ENCODE assay signal across 20 cellular contexts in genomic region chrX:38699603-38700110, GRCh38.
DNase-seq lines count a peak whose midpoint lies in the region; ATAC-seq, FAIRE-seq and TF ChIP-seq lines count a peak whose summit lies in the region.
"Had no signal": no experiment of that assay in that cellular context is flagged by ENCODE, and none has a peak within 500 bp of the region (broad histone marks: within the 10 kb centered on the region; RNA-seq: fewer than 3 reads in every experiment).

No MANE protein-coding gene starts in this region.

- H3K4me1 Mint-ChIP-seq in astrocyte (ENCODE audit: low read depth, unreplicated experiment) = peaks cover 2% of the 10 kb centered on the region
- peaks cover 13% of the 10 kb centered on the region for H3K4me1 Mint-ChIP-seq in activated CD8-positive, alpha-beta T cell treated with anti-CD3 and anti-CD28 coated beads, Interleukin-2, amount 10 ng/mL, durations not matched to agents 7 days and 5 days (ENCODE audit: low read depth)

- no peak overlapping the region for H3K27ac ChIP-seq in astrocyte (ENCODE audit: low read depth, low read length)
- H3K27ac ChIP-seq in parathyroid adenoma = no peak overlapping the region
- H3K27ac ChIP-seq: GM23248, HL-60 had no signal

- H3K9ac ChIP-seq in astrocyte (ENCODE audit: low read length) (no peak overlapping the region), parathyroid adenoma (no peak overlapping the region)
- H3K9ac ChIP-seq: GM23248 had no signal

- peak; percentile 5 for FAIRE-seq in astrocyte (lab: Jason Lieb, UNC)

- CTCF ChIA-PET in activated CD8-positive, alpha-beta T cell treated with anti-CD3 and anti-CD28 coated beads, Interleukin-2, amount 10 ng/mL, durations not matched to agents 7 days and 5 days (lab: Charles Lee) = no interaction called here
- CTCF ChIA-PET in GM10248 (lab: Yijun Ruan, JAX) = interaction anchor here (0.9 kb wide), 1 partner anchor 72 kb away, joined by 4 read pairs; no protein-coding TSS in a partner anchor

- H3K9me3 ChIP-seq in HAP-1 (no peaks in the 10 kb centered on the region), astrocyte (ENCODE audit: insufficient read depth, low read depth, low read length) (no peaks in the 10 kb centered on the region), parathyroid adenoma (ENCODE audit: control insufficient read depth, low read length) (no peaks in the 10 kb centered on the region)

- H3K4me3 ChIP-seq in HAP-1 = no peak overlapping the region
- H3K4me3 ChIP-seq in astrocyte (ENCODE audit: insufficient read depth, low read depth, low read length) = no peak overlapping the region
- H3K4me3 ChIP-seq in parathyroid adenoma (ENCODE audit: low read depth, low read length) = no peak overlapping the region
- H3K4me3 ChIP-seq: GM23248 had no signal

- H3K79me2 ChIP-seq in astrocyte (ENCODE audit: insufficient read depth, low read length) = no peaks in the 10 kb centered on the region
- H3K79me2 ChIP-seq in parathyroid adenoma = no peaks in the 10 kb centered on the region

- peak; percentile 61 to 66 for DNase-seq in HAP-1 (ENCODE audit: low spot score in 2 of 2)
- DNase-seq in NCI-H524 (lab: John Stamatoyannopoulos, UW) = peak; percentile 55 to 91
- no peak for DNase-seq in astrocyte (ENCODE audit: low read depth)
- no peak for DNase-seq in activated CD8-positive, alpha-beta T cell treated with anti-CD3 and anti-CD28 coated beads, Interleukin-2, amount 10 ng/mL, durations not matched to agents 7 days and 5 days
- no peak for DNase-seq in AML-193 (lab: John Stamatoyannopoulos, UW)
- no peak for DNase-seq in GM10248 (ENCODE audit: extremely low spot score)
- DNase-seq: CD4-positive, alpha-beta T cell; DMS79; GM23248; NCI-H1417 treated with DMSO at 0.1 percent for 48 hours; NCI-H1930; NCI-H226; NCI-H774; SIG-M5 had no signal

- H4K20me1 ChIP-seq in astrocyte (ENCODE audit: insufficient read depth, low read length) = no peaks in the 10 kb centered on the region

- POLR2A ChIA-PET in activated CD8-positive, alpha-beta T cell treated with anti-CD3 and anti-CD28 coated beads, Interleukin-2, amount 10 ng/mL, durations not matched to agents 7 days and 5 days (lab: Charles Lee) = no interaction called here
- POLR2A ChIA-PET in GM10248 (lab: Yijun Ruan, JAX) = no interaction called here

- in situ Hi-C loops in HAP-1 (cut with MboI; ENCODE audit: low sequenced_read_pairs) = no loop called here

- H3K4me1 ChIP-seq in HAP-1 (peaks cover 10% of the 10 kb centered on the region), astrocyte (ENCODE audit: insufficient read depth, low read length) (no peaks in the 10 kb centered on the region), parathyroid adenoma (no peaks in the 10 kb centered on the region)

- no peak overlapping the region for H3K4me2 ChIP-seq in astrocyte (ENCODE audit: low read length)
- H3K4me2 ChIP-seq in parathyroid adenoma (ENCODE audit: low read length) = peak overlapping the region; percentile 43

- TF ChIP-seq CTCF in astrocyte (IDR thresholded peaks at IDR 0.05; ENCODE audit: insufficient read depth, low read depth, low read length) = no peak
- TF ChIP-seq CTCF in parathyroid adenoma (IDR thresholded peaks at IDR 0.05) = no peak
- no peak for TF ChIP-seq CTCF in GM10248 (IDR thresholded peaks at IDR 0.05; ENCODE audit: control extremely low read depth, extremely low read depth, low read depth, missing control alignments)

- ATAC-seq in activated CD8-positive, alpha-beta T cell treated with anti-CD3 and anti-CD28 coated beads, Interleukin-2, amount 10 ng/mL, durations not matched to agents 7 days and 5 days = no peak
- ATAC-seq in GM18519 (IDR thresholded peaks at IDR 0.05; ENCODE audit: low FRiP score, unreplicated experiment) = no peak
- ATAC-seq: HCT116 had no signal

- peaks cover 2% of the 10 kb centered on the region for H3K9me3 Mint-ChIP-seq in astrocyte (ENCODE audit: unreplicated experiment)
- no peaks in the 10 kb centered on the region for H3K9me3 Mint-ChIP-seq in activated CD8-positive, alpha-beta T cell treated with anti-CD3 and anti-CD28 coated beads, Interleukin-2, amount 10 ng/mL, durations not matched to agents 7 days and 5 days (ENCODE audit: insufficient read depth)
- H3K9me3 Mint-ChIP-seq: CD4-positive, alpha-beta T cell; T-helper 1 cell treated with Interleukin-12 subunit alpha and Interleukin-12 subunit beta and Interleukin-4 antibody, amounts not matched to agents 30 μg/mL and 1 μg/mL, for 36 hours had no signal

- H3K36me3 Mint-ChIP-seq in astrocyte (ENCODE audit: low read depth, unreplicated experiment) = no peaks in the 10 kb centered on the region
- H3K36me3 Mint-ChIP-seq in activated CD8-positive, alpha-beta T cell treated with anti-CD3 and anti-CD28 coated beads, Interleukin-2, amount 10 ng/mL, durations not matched to agents 7 days and 5 days (ENCODE audit: low read depth) = no peaks in the 10 kb centered on the region

- H3K27me3 ChIP-seq in HAP-1 (ENCODE audit: low read depth) (no peaks in the 10 kb centered on the region), astrocyte (ENCODE audit: insufficient read depth, low read length) (no peaks in the 10 kb centered on the region), parathyroid adenoma (ENCODE audit: control insufficient read depth, insufficient read depth, low read length) (no peaks in the 10 kb centered on the region)

- no peaks in the 10 kb centered on the region for H3K36me3 ChIP-seq in HAP-1 (replicated peaks)
- no peaks in the 10 kb centered on the region for H3K36me3 ChIP-seq in astrocyte (ENCODE audit: insufficient read depth, low read length)
- no peaks in the 10 kb centered on the region for H3K36me3 ChIP-seq in parathyroid adenoma (ENCODE audit: control insufficient read depth, insufficient read depth, low read length)

- H3K4me3 Mint-ChIP-seq in astrocyte (ENCODE audit: unreplicated experiment) = no peak overlapping the region
- no peak overlapping the region for H3K4me3 Mint-ChIP-seq in activated CD8-positive, alpha-beta T cell treated with anti-CD3 and anti-CD28 coated beads, Interleukin-2, amount 10 ng/mL, durations not matched to agents 7 days and 5 days
- H3K4me3 Mint-ChIP-seq: B cell; CD4-positive, alpha-beta T cell; T-helper 1 cell treated with Interleukin-12 subunit alpha and Interleukin-12 subunit beta and Interleukin-4 antibody, amounts not matched to agents 30 μg/mL and 1 μg/mL, for 36 hours had no signal

- H2AFZ ChIP-seq in astrocyte (ENCODE audit: low read depth, low read length) (no peak overlapping the region), parathyroid adenoma (no peak overlapping the region)
- H2AFZ ChIP-seq: GM23248 had no signal

- H3K27ac Mint-ChIP-seq in astrocyte (ENCODE audit: unreplicated experiment) = no peak overlapping the region
- H3K27ac Mint-ChIP-seq in activated CD8-positive, alpha-beta T cell treated with anti-CD3 and anti-CD28 coated beads, Interleukin-2, amount 10 ng/mL, durations not matched to agents 7 days and 5 days = no peak overlapping the region
- H3K27ac Mint-ChIP-seq: B cell; CD4-positive, alpha-beta T cell; T-helper 1 cell treated with Interleukin-12 subunit alpha and Interleukin-12 subunit beta and Interleukin-4 antibody, amounts not matched to agents 30 μg/mL and 1 μg/mL, for 36 hours had no signal

- no peaks in the 10 kb centered on the region for H3K27me3 Mint-ChIP-seq in astrocyte (ENCODE audit: low read depth, unreplicated experiment)
- no peaks in the 10 kb centered on the region for H3K27me3 Mint-ChIP-seq in activated CD8-positive, alpha-beta T cell treated with anti-CD3 and anti-CD28 coated beads, Interleukin-2, amount 10 ng/mL, durations not matched to agents 7 days and 5 days (ENCODE audit: low read depth)
- H3K27me3 Mint-ChIP-seq: CD4-positive, alpha-beta T cell had no signal

Comparison
In these comparisons a context has a peak if more than half of its experiments do, and no peak if none do; other contexts are left out.
1. DNase-seq: peak in HAP-1 (2 of 2) and NCI-H524 (2 of 2); none in astrocyte (single experiment), activated CD8-positive, alpha-beta T cell treated with anti-CD3 and anti-CD28 coated beads, Interleukin-2, amount 10 ng/mL, durations not matched to agents 7 days and 5 days (single experiment), AML-193 (0 of 2) and GM10248 (single experiment).